In the genomic region with DNA sequence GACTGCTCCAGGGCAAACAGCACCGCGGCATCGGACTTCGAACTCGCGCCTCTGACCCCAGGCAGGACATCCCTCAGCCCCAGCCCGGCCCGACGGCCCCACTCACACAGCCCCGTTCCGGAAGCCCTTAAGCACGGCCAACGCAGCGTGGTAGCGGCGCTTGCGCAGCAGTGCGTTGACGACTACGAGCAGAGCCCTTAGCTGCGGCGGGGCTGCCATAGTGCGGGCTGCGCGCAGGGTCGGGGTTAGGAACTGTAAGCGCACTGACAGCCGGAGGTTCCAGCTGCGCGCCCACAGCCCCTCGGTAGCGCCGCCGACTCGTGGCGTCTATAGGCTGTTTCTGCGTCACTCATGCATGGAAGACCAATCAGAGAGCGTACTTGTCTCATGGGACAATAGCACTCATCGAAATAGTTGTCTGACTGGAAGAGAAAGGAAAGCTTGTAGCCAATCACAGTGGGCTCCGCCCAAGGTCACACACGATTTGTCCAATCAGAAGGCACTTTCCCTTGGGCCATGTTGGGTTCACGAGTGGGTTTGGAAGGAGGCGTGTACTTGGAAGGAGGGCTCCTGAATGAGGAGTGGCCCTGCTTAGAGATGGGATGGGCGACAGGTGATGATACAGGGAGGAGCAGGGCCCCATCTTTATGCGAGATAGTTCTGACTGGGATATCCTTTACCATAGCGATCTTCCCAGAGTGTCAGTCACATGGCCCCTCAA, we compare ENCODE assay signal across 1 cellular context.
TF ChIP-seq lines count a peak whose summit lies in the region.

A gene with protein sequence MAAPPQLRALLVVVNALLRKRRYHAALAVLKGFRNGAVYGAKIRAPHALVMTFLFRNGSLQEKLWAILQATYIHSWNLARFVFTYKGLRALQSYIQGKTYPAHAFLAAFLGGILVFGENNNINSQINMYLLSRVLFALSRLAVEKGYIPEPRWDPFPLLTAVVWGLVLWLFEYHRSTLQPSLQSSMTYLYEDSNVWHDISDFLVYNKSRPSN (minus strand): TSS at position 322 of the 721 bp plus-strand sequence. CDS start 103 bp downstream, at position 219.

TF ChIP-seq in K562, 482 proteins besides CTCF, POLR2A, EP300 and RAD21 (continued from another document and continues in another):
- TF ChIP-seq, protein P1, sequence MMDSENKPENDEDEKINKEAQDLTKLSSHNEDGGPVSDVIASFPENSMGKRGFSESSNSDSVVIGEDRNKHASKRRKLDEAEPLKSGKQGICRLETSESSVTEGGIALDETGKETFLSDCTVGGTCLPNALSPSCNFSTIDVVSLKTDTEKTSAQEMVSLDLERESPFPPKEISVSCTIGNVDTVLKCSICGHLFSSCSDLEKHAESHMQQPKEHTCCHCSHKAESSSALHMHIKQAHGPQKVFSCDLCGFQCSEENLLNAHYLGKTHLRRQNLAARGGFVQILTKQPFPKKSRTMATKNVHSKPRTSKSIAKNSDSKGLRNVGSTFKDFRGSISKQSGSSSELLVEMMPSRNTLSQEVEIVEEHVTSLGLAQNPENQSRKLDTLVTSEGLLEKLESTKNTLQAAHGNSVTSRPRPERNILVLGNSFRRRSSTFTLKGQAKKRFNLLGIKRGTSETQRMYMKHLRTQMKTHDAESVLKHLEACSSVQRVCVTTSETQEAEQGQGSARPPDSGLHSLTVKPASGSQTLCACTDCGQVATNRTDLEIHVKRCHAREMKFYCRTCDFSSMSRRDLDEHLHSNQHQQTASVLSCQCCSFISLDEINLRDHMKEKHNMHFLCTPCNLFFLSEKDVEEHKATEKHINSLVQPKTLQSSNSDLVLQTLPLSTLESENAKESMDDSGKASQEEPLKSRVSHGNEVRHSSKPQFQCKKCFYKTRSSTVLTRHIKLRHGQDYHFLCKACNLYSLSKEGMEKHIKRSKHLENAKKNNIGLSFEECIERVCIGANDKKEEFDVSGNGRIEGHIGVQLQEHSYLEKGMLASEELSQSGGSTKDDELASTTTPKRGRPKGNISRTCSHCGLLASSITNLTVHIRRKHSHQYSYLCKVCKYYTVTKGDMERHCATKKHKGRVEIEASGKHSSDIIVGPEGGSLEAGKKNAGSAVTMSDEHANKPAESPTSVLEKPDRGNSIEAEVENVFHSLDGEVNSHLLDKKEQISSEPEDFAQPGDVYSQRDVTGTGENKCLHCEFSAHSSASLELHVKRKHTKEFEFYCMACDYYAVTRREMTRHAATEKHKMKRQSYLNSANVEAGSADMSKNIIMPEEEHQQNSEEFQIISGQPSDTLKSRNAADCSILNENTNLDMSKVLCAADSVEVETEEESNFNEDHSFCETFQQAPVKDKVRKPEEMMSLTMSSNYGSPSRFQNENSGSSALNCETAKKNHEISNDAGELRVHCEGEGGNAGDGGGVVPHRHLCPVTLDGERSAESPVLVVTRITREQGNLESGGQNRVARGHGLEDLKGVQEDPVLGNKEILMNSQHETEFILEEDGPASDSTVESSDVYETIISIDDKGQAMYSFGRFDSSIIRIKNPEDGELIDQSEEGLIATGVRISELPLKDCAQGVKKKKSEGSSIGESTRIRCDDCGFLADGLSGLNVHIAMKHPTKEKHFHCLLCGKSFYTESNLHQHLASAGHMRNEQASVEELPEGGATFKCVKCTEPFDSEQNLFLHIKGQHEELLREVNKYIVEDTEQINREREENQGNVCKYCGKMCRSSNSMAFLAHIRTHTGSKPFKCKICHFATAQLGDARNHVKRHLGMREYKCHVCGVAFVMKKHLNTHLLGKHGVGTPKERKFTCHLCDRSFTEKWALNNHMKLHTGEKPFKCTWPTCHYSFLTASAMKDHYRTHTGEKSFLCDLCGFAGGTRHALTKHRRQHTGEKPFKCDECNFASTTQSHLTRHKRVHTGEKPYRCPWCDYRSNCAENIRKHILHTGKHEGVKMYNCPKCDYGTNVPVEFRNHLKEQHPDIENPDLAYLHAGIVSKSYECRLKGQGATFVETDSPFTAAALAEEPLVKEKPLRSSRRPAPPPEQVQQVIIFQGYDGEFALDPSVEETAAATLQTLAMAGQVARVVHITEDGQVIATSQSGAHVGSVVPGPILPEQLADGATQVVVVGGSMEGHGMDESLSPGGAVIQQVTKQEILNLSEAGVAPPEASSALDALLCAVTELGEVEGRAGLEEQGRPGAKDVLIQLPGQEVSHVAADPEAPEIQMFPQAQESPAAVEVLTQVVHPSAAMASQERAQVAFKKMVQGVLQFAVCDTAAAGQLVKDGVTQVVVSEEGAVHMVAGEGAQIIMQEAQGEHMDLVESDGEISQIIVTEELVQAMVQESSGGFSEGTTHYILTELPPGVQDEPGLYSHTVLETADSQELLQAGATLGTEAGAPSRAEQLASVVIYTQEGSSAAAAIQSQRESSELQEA (IDR thresholded peaks at IDR 0.05; ENCODE audit: low read depth) = no peak
- TF ChIP-seq, protein P2, sequence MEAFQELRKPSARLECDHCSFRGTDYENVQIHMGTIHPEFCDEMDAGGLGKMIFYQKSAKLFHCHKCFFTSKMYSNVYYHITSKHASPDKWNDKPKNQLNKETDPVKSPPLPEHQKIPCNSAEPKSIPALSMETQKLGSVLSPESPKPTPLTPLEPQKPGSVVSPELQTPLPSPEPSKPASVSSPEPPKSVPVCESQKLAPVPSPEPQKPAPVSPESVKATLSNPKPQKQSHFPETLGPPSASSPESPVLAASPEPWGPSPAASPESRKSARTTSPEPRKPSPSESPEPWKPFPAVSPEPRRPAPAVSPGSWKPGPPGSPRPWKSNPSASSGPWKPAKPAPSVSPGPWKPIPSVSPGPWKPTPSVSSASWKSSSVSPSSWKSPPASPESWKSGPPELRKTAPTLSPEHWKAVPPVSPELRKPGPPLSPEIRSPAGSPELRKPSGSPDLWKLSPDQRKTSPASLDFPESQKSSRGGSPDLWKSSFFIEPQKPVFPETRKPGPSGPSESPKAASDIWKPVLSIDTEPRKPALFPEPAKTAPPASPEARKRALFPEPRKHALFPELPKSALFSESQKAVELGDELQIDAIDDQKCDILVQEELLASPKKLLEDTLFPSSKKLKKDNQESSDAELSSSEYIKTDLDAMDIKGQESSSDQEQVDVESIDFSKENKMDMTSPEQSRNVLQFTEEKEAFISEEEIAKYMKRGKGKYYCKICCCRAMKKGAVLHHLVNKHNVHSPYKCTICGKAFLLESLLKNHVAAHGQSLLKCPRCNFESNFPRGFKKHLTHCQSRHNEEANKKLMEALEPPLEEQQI (IDR thresholded peaks at IDR 0.05) = peak; percentile 94
- TF ChIP-seq, protein P3, sequence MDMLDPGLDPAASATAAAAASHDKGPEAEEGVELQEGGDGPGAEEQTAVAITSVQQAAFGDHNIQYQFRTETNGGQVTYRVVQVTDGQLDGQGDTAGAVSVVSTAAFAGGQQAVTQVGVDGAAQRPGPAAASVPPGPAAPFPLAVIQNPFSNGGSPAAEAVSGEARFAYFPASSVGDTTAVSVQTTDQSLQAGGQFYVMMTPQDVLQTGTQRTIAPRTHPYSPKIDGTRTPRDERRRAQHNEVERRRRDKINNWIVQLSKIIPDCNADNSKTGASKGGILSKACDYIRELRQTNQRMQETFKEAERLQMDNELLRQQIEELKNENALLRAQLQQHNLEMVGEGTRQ (CRISPR knock-in tag; IDR thresholded peaks at IDR 0.05) = no peak
- TF ChIP-seq, protein P4, sequence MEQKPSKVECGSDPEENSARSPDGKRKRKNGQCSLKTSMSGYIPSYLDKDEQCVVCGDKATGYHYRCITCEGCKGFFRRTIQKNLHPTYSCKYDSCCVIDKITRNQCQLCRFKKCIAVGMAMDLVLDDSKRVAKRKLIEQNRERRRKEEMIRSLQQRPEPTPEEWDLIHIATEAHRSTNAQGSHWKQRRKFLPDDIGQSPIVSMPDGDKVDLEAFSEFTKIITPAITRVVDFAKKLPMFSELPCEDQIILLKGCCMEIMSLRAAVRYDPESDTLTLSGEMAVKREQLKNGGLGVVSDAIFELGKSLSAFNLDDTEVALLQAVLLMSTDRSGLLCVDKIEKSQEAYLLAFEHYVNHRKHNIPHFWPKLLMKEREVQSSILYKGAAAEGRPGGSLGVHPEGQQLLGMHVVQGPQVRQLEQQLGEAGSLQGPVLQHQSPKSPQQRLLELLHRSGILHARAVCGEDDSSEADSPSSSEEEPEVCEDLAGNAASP (IDR thresholded peaks at IDR 0.05) = no peak
- TF ChIP-seq RUNX1 (IDR thresholded peaks at IDR 0.05; ENCODE audit: low read depth) = no peak
- TF ChIP-seq YY1 (IDR thresholded peaks at IDR 0.05; ENCODE audit: borderline replicate concordance in 1 of 3, control insufficient read depth in 1 of 3, extremely low read depth in 1 of 3, insufficient read depth in 3 of 3, insufficient read length in 1 of 3, insufficient replicate concordance in 2 of 3, low read depth in 1 of 3, low read length in 2 of 3) = peak in 1 of 3 experiments; percentile 60
- TF ChIP-seq ZNF764 (CRISPR knock-in tag; IDR thresholded peaks at IDR 0.05; ENCODE audit: low read depth) = no peak
- TF ChIP-seq RBM25 (IDR thresholded peaks at IDR 0.05; ENCODE audit: low read depth, low read length, severe bottlenecking) = peak; percentile 95
- TF ChIP-seq, protein P5, sequence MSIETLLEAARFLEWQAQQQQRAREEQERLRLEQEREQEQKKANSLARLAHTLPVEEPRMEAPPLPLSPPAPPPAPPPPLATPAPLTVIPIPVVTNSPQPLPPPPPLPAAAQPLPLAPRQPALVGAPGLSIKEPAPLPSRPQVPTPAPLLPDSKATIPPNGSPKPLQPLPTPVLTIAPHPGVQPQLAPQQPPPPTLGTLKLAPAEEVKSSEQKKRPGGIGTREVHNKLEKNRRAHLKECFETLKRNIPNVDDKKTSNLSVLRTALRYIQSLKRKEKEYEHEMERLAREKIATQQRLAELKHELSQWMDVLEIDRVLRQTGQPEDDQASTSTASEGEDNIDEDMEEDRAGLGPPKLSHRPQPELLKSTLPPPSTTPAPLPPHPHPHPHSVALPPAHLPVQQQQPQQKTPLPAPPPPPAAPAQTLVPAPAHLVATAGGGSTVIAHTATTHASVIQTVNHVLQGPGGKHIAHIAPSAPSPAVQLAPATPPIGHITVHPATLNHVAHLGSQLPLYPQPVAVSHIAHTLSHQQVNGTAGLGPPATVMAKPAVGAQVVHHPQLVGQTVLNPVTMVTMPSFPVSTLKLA (conservative IDR thresholded peaks at IDR 0.05) = peak; percentile 83 to 93
- TF ChIP-seq ZNF23 (CRISPR knock-in tag; IDR thresholded peaks at IDR 0.05) = no peak
- peak; percentile 51; the same call in 1 of the 2 replicates for TF ChIP-seq GABPB1 (CRISPR knock-in tag; IDR thresholded peaks at IDR 0.05)
- TF ChIP-seq SAFB2 (IDR thresholded peaks at IDR 0.05; ENCODE audit: borderline replicate concordance, low read depth, low read length, severe bottlenecking) = no peak
- TF ChIP-seq, protein P6, sequence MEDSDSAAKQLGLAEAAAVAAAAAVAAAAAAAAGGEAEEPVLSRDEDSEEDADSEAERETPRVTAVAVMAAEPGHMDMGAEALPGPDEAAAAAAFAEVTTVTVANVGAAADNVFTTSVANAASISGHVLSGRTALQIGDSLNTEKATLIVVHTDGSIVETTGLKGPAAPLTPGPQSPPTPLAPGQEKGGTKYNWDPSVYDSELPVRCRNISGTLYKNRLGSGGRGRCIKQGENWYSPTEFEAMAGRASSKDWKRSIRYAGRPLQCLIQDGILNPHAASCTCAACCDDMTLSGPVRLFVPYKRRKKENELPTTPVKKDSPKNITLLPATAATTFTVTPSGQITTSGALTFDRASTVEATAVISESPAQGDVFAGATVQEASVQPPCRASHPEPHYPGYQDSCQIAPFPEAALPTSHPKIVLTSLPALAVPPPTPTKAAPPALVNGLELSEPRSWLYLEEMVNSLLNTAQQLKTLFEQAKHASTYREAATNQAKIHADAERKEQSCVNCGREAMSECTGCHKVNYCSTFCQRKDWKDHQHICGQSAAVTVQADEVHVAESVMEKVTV (CRISPR knock-in tag; IDR thresholded peaks at IDR 0.05) = no peak
- TF ChIP-seq CREBBP (IDR thresholded peaks at IDR 0.05; ENCODE audit: low read depth, low read length) = no peak
- TF ChIP-seq ESRRA (IDR thresholded peaks at IDR 0.05; ENCODE audit: borderline replicate concordance, low read depth) = no peak; the same call in 1 of the 2 replicates
- TF ChIP-seq, protein P7, sequence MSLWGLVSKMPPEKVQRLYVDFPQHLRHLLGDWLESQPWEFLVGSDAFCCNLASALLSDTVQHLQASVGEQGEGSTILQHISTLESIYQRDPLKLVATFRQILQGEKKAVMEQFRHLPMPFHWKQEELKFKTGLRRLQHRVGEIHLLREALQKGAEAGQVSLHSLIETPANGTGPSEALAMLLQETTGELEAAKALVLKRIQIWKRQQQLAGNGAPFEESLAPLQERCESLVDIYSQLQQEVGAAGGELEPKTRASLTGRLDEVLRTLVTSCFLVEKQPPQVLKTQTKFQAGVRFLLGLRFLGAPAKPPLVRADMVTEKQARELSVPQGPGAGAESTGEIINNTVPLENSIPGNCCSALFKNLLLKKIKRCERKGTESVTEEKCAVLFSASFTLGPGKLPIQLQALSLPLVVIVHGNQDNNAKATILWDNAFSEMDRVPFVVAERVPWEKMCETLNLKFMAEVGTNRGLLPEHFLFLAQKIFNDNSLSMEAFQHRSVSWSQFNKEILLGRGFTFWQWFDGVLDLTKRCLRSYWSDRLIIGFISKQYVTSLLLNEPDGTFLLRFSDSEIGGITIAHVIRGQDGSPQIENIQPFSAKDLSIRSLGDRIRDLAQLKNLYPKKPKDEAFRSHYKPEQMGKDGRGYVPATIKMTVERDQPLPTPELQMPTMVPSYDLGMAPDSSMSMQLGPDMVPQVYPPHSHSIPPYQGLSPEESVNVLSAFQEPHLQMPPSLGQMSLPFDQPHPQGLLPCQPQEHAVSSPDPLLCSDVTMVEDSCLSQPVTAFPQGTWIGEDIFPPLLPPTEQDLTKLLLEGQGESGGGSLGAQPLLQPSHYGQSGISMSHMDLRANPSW (CRISPR knock-in tag; IDR thresholded peaks at IDR 0.05) = no peak
- no peak for TF ChIP-seq ZNF146 (CRISPR knock-in tag; IDR thresholded peaks at IDR 0.05; ENCODE audit: unreplicated experiment)
- TF ChIP-seq ZNF175 (CRISPR knock-in tag; IDR thresholded peaks at IDR 0.05; ENCODE audit: low read depth) = no peak
- TF ChIP-seq RB1 (IDR thresholded peaks at IDR 0.05; ENCODE audit: low read depth) = peak; percentile 54; the same call in 1 of the 2 replicates
- TF ChIP-seq, protein P8, sequence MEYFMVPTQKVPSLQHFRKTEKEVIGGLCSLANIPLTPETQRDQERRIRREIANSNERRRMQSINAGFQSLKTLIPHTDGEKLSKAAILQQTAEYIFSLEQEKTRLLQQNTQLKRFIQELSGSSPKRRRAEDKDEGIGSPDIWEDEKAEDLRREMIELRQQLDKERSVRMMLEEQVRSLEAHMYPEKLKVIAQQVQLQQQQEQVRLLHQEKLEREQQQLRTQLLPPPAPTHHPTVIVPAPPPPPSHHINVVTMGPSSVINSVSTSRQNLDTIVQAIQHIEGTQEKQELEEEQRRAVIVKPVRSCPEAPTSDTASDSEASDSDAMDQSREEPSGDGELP (CRISPR knock-in tag; IDR thresholded peaks at IDR 0.05; ENCODE audit: borderline replicate concordance) = peak; percentile 99
- TF ChIP-seq SETDB1 (IDR thresholded peaks at IDR 0.05; ENCODE audit: low read length) = no peak
- TF ChIP-seq, protein P9, sequence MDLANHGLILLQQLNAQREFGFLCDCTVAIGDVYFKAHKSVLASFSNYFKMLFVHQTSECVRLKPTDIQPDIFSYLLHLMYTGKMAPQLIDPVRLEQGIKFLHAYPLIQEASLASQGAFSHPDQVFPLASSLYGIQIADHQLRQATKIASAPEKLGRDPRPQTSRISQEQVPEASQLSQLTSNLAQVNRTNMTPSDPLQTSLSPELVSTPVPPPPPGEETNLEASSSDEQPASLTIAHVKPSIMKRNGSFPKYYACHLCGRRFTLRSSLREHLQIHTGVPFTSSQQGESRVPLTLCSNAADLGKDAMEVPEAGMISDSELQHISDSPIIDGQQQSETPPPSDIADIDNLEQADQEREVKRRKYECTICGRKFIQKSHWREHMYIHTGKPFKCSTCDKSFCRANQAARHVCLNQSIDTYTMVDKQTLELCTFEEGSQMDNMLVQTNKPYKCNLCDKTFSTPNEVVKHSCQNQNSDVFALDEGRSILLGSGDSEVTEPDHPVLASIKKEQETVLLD (IDR thresholded peaks at IDR 0.05) = peak; percentile 73; the same call in 1 of the 2 replicates
- TF ChIP-seq ZNF12 (CRISPR knock-in tag; IDR thresholded peaks at IDR 0.05) = no peak
